ENCODE assay signal across 8 cellular contexts in the genomic region with DNA sequence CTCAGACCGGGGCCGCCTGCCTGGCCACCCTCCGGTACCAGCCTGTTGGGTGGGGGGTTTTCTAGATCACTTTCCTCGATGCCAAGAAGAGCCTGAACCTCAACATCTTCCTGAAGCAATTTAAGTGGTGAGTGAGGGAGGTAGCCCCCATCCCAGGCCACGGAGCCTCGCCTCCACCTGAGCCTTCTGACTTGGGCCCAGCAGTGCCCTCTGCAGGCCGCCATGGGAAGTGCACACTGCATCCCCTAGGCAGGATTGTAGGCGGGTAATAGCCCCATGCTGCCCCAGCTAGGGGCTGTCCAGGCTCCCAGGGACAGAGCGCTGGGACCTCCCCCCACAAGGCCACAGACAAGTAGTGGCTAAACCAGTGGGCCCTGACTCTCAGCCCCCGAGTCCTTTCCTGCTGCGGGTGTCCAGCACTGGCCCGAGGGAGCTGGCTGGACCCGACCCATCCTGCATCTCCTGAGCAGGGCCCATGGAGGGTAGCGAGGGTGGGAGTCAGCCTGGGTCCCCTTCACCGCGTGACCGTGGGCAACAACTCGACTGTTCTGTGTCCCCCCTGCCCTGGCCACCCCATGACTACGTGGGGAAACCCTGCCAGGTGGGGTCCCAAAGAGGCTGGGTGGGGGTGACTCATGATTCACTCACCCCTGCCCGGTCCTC. TPM values are rescaled to one million over a fixed set of nuclear protein-coding genes. Genes with fewer than 3 reads are reported as not detected.
DNase-seq lines count a peak whose midpoint lies in the region; ATAC-seq and TF ChIP-seq lines count a peak whose summit lies in the region.

No MANE protein-coding gene starts in this region.

- intact Hi-C loops in posterior vena cava (cut with DNase I) = loop anchor here in 1 of 2 donors (5.0 kb wide), 1 partner anchor 51 kb away; no protein-coding TSS in a partner anchor

- no peak for ATAC-seq in HG02973 (IDR thresholded peaks at IDR 0.05; ENCODE audit: unreplicated experiment)
- no peak for ATAC-seq in GM19328 (IDR thresholded peaks at IDR 0.05; ENCODE audit: unreplicated experiment)

- TF ChIP-seq CTCF in GM06990 (IDR thresholded peaks at IDR 0.05; ENCODE audit: insufficient read depth, low read length, poor library complexity, severe bottlenecking) = peak; percentile 96

- no peaks in the 10 kb centered on the region for H3K27me3 ChIP-seq in GM06990 (replicated peaks; ENCODE audit: control insufficient read depth, insufficient read depth, low read length)

- no peak overlapping the region for H3K4me3 ChIP-seq in GM06990 (replicated peaks; ENCODE audit: low read depth, low read length)

- peaks cover 2% of the 10 kb centered on the region for H3K36me3 ChIP-seq in GM06990 (ENCODE audit: control insufficient read depth, insufficient read depth, low read length)

- DNase-seq in GM06990 (ENCODE audit: extremely low read depth, insufficient read length) (peak; percentile 53), HT1080 (ENCODE audit: low read depth) (peak; percentile 64), SHP77 treated with DMSO at 0.1 percent for 48 hours (lab: John Stamatoyannopoulos, UW) (peak; percentile 2), glomerular endothelial cell (ENCODE audit: extremely low read depth, low read depth, low spot score) (peak; percentile 5), posterior vena cava (ENCODE audit: low spot score) (peak; percentile 90)
- peak; percentile 51 for DNase-seq in activated gamma-delta T cell treated with anti-CD3 and anti-CD28 coated beads, Interleukin-2, amount 50 U/mL, for 16 hours (ENCODE audit: low read depth)

RNA-seq across cellular contexts. Expression of a gene that starts 15.3 kb away (rescaled TPM):
- 2.1 and 2.8 TPM in 2 replicates for total RNA-seq in HT1080 (2014; rRNA removed; shearing (Covaris generic))
- 0.38 and 0.51 TPM in 2 replicates for polyA plus RNA-seq in HT1080 (2015; cell fraction: cytosol; rRNA removed)
- 3.2 and 6.2 TPM in 2 replicates for polyA plus RNA-seq in HT1080 (2015; cell fraction: nucleus; rRNA removed)
- total RNA-seq in glomerular endothelial cell (0.29 and 4.7 TPM in 2 replicates), posterior vena cava (10 to 100 TPM in 1 of 2 donors, 1 to 10 TPM in 1; 8.2 to 10.2 TPM)

RNA-seq across cellular contexts. Expression of a gene that starts 19.3 kb away (rescaled TPM):
- total RNA-seq in HT1080 (2014; rRNA removed; shearing (Covaris generic)) = 57.7 and 80.0 TPM in 2 replicates
- polyA plus RNA-seq in HT1080 (2015; cell fraction: cytosol; rRNA removed) = 36.7 and 39.1 TPM in 2 replicates
- polyA plus RNA-seq in HT1080 (2015; cell fraction: nucleus; rRNA removed) = 100 and 119 TPM in 2 replicates
- total RNA-seq in glomerular endothelial cell = 118 and 140 TPM in 2 replicates
- total RNA-seq in posterior vena cava = 10 to 100 TPM; 70.5 to 78.7 TPM

RNA-seq across cellular contexts. Expression of a gene that starts 44.2 kb away (rescaled TPM):
- 139 and 242 TPM in 2 replicates for total RNA-seq in HT1080 (2014; rRNA removed; shearing (Covaris generic))
- 135 and 182 TPM in 2 replicates for polyA plus RNA-seq in HT1080 (2015; cell fraction: cytosol; rRNA removed)
- polyA plus RNA-seq in HT1080 (2015; cell fraction: nucleus; rRNA removed) = 60.2 and 66.7 TPM in 2 replicates
- total RNA-seq in glomerular endothelial cell (219 and 276 TPM in 2 replicates), posterior vena cava (10 to 100 TPM; 58.3 to 66.1 TPM)

Comparison
In these comparisons a context has a peak if more than half of its experiments do, and no peak if none do; other contexts are left out.
1. DNase-seq: peak in every context shown above with its lines; median percentile 90 in posterior vena cava; 64 in HT1080; 53 in GM06990; 51 in activated gamma-delta T cell treated with anti-CD3 and anti-CD28 coated beads, Interleukin-2, amount 50 U/mL, for 16 hours; 5 in glomerular endothelial cell; 2 in SHP77 treated with DMSO at 0.1 percent for 48 hours.